ENCODE assay signal across 1 cellular context in the genomic region with DNA sequence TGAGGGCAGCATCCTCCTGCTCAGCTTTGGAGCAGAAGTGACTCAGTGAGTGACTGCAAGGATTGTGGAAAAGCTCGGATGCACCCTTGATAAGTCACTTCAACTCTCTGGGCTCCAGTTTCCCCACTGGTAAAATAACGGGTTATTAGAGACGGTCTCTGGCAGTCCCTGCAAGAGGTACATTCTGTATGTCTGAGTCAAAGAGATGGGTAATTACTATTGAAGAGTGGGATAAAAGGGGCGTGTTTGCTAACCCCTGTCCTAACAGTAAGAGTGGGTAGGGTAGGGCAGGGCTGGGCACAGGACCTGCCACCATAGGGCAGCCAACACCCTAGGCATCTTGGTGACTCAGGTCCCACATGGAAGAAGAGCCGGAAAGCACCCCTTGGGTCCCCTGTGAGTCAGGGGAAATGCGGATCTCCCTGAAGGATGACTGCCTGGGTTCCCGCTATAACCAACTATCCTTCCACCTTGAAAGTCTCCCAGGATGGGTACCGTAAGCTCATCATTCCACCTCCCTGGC.
TF ChIP-seq lines count a peak whose summit lies in the region.

No MANE protein-coding gene starts in this region.

TF ChIP-seq in H1, 55 proteins besides CTCF, POLR2A, EP300 and RAD21:
- no peak for TF ChIP-seq TEAD4 (IDR thresholded peaks at IDR 0.05; ENCODE audit: low read depth, low read length)
- no peak for TF ChIP-seq MAFK (IDR thresholded peaks at IDR 0.05; ENCODE audit: low read depth, low read length)
- no peak for TF ChIP-seq PHF8 (conservative IDR thresholded peaks at IDR 0.05; ENCODE audit: low read depth, low read length)
- TF ChIP-seq YY1 (IDR thresholded peaks at IDR 0.05; ENCODE audit: low read depth, low read length): no peak
- no peak for TF ChIP-seq JUN (IDR thresholded peaks at IDR 0.05; ENCODE audit: low read depth, low read length)
- TF ChIP-seq POLR2AphosphoS5 (IDR thresholded peaks at IDR 0.05; ENCODE audit: low read depth, low read length): no peak
- no peak for TF ChIP-seq BCL11A (IDR thresholded peaks at IDR 0.05; ENCODE audit: low read depth in 2 of 2, low read length in 2 of 2)
- TF ChIP-seq, protein P1, sequence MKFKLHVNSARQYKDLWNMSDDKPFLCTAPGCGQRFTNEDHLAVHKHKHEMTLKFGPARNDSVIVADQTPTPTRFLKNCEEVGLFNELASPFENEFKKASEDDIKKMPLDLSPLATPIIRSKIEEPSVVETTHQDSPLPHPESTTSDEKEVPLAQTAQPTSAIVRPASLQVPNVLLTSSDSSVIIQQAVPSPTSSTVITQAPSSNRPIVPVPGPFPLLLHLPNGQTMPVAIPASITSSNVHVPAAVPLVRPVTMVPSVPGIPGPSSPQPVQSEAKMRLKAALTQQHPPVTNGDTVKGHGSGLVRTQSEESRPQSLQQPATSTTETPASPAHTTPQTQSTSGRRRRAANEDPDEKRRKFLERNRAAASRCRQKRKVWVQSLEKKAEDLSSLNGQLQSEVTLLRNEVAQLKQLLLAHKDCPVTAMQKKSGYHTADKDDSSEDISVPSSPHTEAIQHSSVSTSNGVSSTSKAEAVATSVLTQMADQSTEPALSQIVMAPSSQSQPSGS (IDR thresholded peaks at IDR 0.05; ENCODE audit: low read length): no peak
- no peak for TF ChIP-seq CTBP2 (IDR thresholded peaks at IDR 0.05; ENCODE audit: borderline replicate concordance, insufficient read depth, insufficient read length, low read length)
